8 cellular contexts compared by ENCODE assay signal in genomic region chr14:74608959-74609611, GRCh38. TPM values are rescaled to one million over a fixed set of nuclear protein-coding genes. Genes with fewer than 3 reads are reported as not detected.
A peak's percentile ranks its signal among the peaks of the same experiment; 100 is the strongest.
DNase-seq lines count a peak whose midpoint lies in the region; ATAC-seq and TF ChIP-seq lines count a peak whose summit lies in the region.

No MANE protein-coding gene starts in this region.

- H3K9me3 Mint-ChIP-seq in endodermal cell, result no peaks in the 10 kb centered on the region
- H3K9me3 Mint-ChIP-seq in mesothelial cell of epicardium, result no peaks in the 10 kb centered on the region

- no peaks in the 10 kb centered on the region for H3K4me1 ChIP-seq in endodermal cell (ENCODE audit: control insufficient read depth, insufficient read depth, low read length)

- peak; percentile 98 for TF ChIP-seq CTCF in endodermal cell (conservative IDR thresholded peaks at IDR 0.05)
- peak; percentile 94 for TF ChIP-seq CTCF in mesothelial cell of epicardium (IDR thresholded peaks at IDR 0.05; ENCODE audit: unreplicated experiment)

- H3K27ac ChIP-seq in endodermal cell (ENCODE audit: low read depth, low read length), result no peak overlapping the region

- no peaks in the 10 kb centered on the region for H3K36me3 Mint-ChIP-seq in endodermal cell (ENCODE audit: low read depth)
- H3K36me3 Mint-ChIP-seq in mesothelial cell of epicardium, result no peaks in the 10 kb centered on the region

- WGBS in endodermal cell (ENCODE audit: insufficient coverage in 1 of 2, insufficient read length in 1 of 2), 2 experiments, result 43 to 63% methylated on average over 2 to 4 of the region's 4 CpGs

- H3K4me3 ChIP-seq in endodermal cell (ENCODE audit: low read length), result no peak overlapping the region

- H3K27me3 Mint-ChIP-seq in endodermal cell (ENCODE audit: insufficient read depth), result peaks cover 41% of the 10 kb centered on the region
- H3K27me3 Mint-ChIP-seq in mesothelial cell of epicardium (ENCODE audit: low read depth), result peaks cover 45% of the 10 kb centered on the region

- peaks cover 33% of the 10 kb centered on the region for H3K27me3 ChIP-seq in endodermal cell (ENCODE audit: control insufficient read depth, insufficient read depth, low read length, poor library complexity, severe bottlenecking)

- no peak for ATAC-seq in HG02870 (IDR thresholded peaks at IDR 0.05; ENCODE audit: unreplicated experiment)

- H3K27ac Mint-ChIP-seq in endodermal cell (no peak overlapping the region), mesothelial cell of epicardium (no peak overlapping the region)

- no peaks in the 10 kb centered on the region for H3K9me3 ChIP-seq in endodermal cell (ENCODE audit: control insufficient read depth, low read length)

- H3K36me3 ChIP-seq in endodermal cell (ENCODE audit: control insufficient read depth, insufficient read depth, low read length), result no peaks in the 10 kb centered on the region

- peak; percentile 76 for DNase-seq in D341Med (ENCODE audit: low spot score)
- peak in 73 of 76 experiments; percentile 10 to 86 (median 65) for DNase-seq in HUDEP-2 (lab: John Stamatoyannopoulos, UW; ENCODE audit: unreplicated experiment in 76 of 76)
- peak; percentile 60 to 82 for DNase-seq in NOMO-1 (lab: John Stamatoyannopoulos, UW; ENCODE audit: unreplicated experiment in 2 of 2)
- peak; percentile 51 to 92 (median 70) for DNase-seq in activated CD8-positive, alpha-beta memory T cell treated with anti-CD3 and anti-CD28 coated beads for 48 hours (ENCODE audit: low read depth in 2 of 3, low spot score in 2 of 3)
- peak; percentile 96 for DNase-seq in endodermal cell
- DNase-seq in mesothelial cell of epicardium (ENCODE audit: low spot score in 2 of 2, unreplicated experiment in 2 of 2), result peak in 1 of 2 experiments; percentile 89
- peak; percentile 77 for DNase-seq in stimulated activated CD8-positive, alpha-beta memory T cell treated with anti-CD3 and anti-CD28 coated beads, Interleukin-4, amount 100 ng/mL, for 1 hour (ENCODE audit: low read depth in 2 of 2, low spot score in 1 of 2)

- H3K4me3 Mint-ChIP-seq in endodermal cell (no peak overlapping the region), mesothelial cell of epicardium (no peak overlapping the region)

- no peak overlapping the region for H3K9ac ChIP-seq in endodermal cell (ENCODE audit: extremely low read depth, low read length, poor library complexity, severe bottlenecking)

- H3K4me1 Mint-ChIP-seq in endodermal cell (no peaks in the 10 kb centered on the region), mesothelial cell of epicardium (no peaks in the 10 kb centered on the region)

RNA-seq across cellular contexts. Expression of gene LTBP2, which starts 3.0 kb away (rescaled TPM):
- total RNA-seq in endodermal cell (1 to 10 TPM; 1.7 to 2.9 TPM), mesothelial cell of epicardium (2.9 to 3.4 TPM (median 3.4 TPM) in 3 replicates)
- polyA plus RNA-seq in endodermal cell (2013, experiment 1 of 2), result 2.4 TPM
- 2.8 TPM for polyA plus RNA-seq in endodermal cell (2013, experiment 2 of 2)
